In the genomic region with DNA sequence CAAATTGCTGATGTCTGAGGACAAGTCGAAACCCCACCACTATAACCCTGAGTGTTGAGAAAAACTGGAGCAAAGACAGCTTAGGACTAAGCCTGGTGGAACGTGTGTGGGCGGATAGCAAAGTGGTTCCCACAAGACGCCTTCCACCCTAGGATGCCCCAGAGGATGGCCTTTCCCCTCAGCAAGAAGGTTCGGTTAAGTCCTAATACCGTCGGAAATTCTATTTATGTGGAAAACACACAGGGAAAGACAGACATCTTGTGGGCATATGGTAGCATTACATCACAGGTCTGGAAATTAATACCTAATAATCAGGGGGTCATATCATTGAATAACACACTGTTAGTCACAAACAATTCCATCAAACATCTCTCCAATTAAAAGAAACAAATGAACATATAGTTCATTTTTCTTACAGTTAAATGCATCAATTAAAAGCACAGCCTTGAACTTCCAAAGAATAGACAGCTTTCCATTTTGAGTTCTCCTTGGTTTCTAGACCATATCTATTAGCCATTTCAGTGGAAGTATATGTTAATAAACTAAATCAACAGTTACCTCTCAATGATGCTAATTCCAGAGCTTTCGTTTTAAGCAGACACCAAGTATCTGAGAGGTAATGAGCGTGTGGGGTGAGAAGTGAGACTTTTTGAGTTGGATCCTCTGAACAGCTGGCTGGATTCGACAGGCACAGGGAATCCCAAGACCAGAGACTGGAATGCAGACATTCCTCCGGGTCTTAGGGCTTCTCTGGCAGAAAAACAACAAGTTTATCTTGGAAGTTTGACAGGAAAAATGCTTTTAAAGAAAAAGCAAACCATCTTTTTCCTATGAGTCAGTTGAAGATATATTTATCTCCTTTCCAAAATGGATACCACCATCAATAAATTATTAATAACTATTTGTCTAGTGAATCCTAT, we compare ENCODE assay signal across 1 cellular context.
TF ChIP-seq lines count a peak whose summit lies in the region.

No MANE protein-coding gene starts in this region.

TF ChIP-seq in HEK293, 187 proteins besides CTCF, POLR2A, EP300 and RAD21 (continued from another document):
- TF ChIP-seq, protein P1, sequence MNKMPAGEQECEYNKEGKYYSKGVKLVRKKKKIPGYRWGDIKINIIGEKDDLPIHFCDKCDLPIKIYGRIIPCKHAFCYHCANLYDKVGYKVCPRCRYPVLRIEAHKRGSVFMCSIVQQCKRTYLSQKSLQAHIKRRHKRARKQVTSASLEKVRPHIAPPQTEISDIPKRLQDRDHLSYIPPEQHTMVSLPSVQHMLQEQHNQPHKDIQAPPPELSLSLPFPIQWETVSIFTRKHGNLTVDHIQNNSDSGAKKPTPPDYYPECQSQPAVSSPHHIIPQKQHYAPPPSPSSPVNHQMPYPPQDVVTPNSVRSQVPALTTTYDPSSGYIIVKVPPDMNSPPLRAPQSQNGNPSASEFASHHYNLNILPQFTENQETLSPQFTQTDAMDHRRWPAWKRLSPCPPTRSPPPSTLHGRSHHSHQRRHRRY (tag by site-specific recombination; IDR thresholded peaks at IDR 0.05) = no peak
- TF ChIP-seq ZNF184 (tag by site-specific recombination; IDR thresholded peaks at IDR 0.05) = no peak
- TF ChIP-seq ZFP37 (tag by site-specific recombination; IDR thresholded peaks at IDR 0.05) = no peak
- no peak for TF ChIP-seq ZNF2 (tag by site-specific recombination; IDR thresholded peaks at IDR 0.05)
